Comparison of ENCODE assay signal across 24 cellular contexts in genomic region chr18:77990131-77990530, GRCh38.
A peak's percentile ranks its signal among the peaks of the same experiment; 100 is the strongest.
DNase-seq lines count a peak whose midpoint lies in the region; ATAC-seq, FAIRE-seq and TF ChIP-seq lines count a peak whose summit lies in the region.
"Had no signal": no experiment of that assay in that cellular context is flagged by ENCODE, and none has a peak within 500 bp of the region (broad histone marks: within the 10 kb centered on the region; RNA-seq: fewer than 3 reads in every experiment).

No MANE protein-coding gene starts in this region.

- no peak overlapping the region for H2AFZ ChIP-seq in K562 (ENCODE audit: low read depth, low read length)
- H2AFZ ChIP-seq in trophoblast cell (ENCODE audit: insufficient read depth, low read length, poor library complexity) = no peak overlapping the region

- H3K9me3 Mint-ChIP-seq in neural crest cell (no peaks in the 10 kb centered on the region), immature natural killer cell (no peaks in the 10 kb centered on the region)

- FAIRE-seq in K562 (lab: Jason Lieb, UNC) = peak; percentile 48
- FAIRE-seq: A204.1, GM12891, GM19239 had no signal

- H2BK120ac ChIP-seq in trophoblast cell (ENCODE audit: insufficient read depth, low read length, poor library complexity) = no peak overlapping the region

- H2BK12ac ChIP-seq in trophoblast cell (ENCODE audit: low read length) = no peak overlapping the region

- no peaks in the 10 kb centered on the region for H3K79me1 ChIP-seq in trophoblast cell (ENCODE audit: low read length)

- H3K4me1 ChIP-seq in K562 (replicated peaks in 1 of 2; ENCODE audit: control insufficient read depth in 2 of 2, insufficient read depth in 2 of 2, low read length in 2 of 2) (peaks cover 0 to 4% of the 10 kb centered on the region in 2 experiments; a peak in 2 of 5 replicates), trophoblast cell (ENCODE audit: control insufficient read depth in 1 of 2, insufficient read depth in 2 of 2, low read length in 2 of 2) (no peaks in the 10 kb centered on the region)
- H3K4me1 ChIP-seq: BE2C, BLaER1 had no signal

- H2AK5ac ChIP-seq in trophoblast cell (ENCODE audit: low read length) = no peak overlapping the region

- H3K79me2 ChIP-seq in K562 (ENCODE audit: control insufficient read depth, insufficient read depth, low read length) (peaks cover 84% of the 10 kb centered on the region), trophoblast cell (ENCODE audit: control insufficient read depth, insufficient read depth, low read length, poor library complexity) (no peaks in the 10 kb centered on the region)

- intact Hi-C loops in K562 (cut with micrococcal nuclease) = loop anchor here (10.0 kb wide), 1 partner anchor 1515 kb away; no protein-coding TSS in a partner anchor
- intact Hi-C loops in Right ventricle myocardium inferior (cut with DNase I) = no loop called here

- no peaks in the 10 kb centered on the region for H3K27me3 ChIP-seq in K562 (ENCODE audit: control insufficient read depth in 2 of 2, insufficient read depth in 2 of 2, low read length in 2 of 2)
- H3K27me3 ChIP-seq in trophoblast cell (ENCODE audit: insufficient read depth, low read length) = no peaks in the 10 kb centered on the region
- H3K27me3 ChIP-seq: BE2C, BLaER1 had no signal

- no peak for TF ChIP-seq EP300 in K562 (IDR thresholded peaks at IDR 0.05; ENCODE audit: low read length)

- no peak overlapping the region for H3K4ac ChIP-seq in trophoblast cell (ENCODE audit: low read depth, low read length)

- TF ChIP-seq CTCF in K562 (IDR thresholded peaks at IDR 0.05 in 2 of 3, conservative IDR thresholded peaks at IDR 0.05 in 1 of 3; ENCODE audit: insufficient read depth in 2 of 3, low read depth in 1 of 3, low read length in 3 of 3) = no peak
- TF ChIP-seq CTCF in neural crest cell (conservative IDR thresholded peaks at IDR 0.05) = no peak
- no peak for TF ChIP-seq CTCF in GM10248 (IDR thresholded peaks at IDR 0.05; ENCODE audit: control extremely low read depth, extremely low read depth, low read depth, missing control alignments)

- H3K4me3 ChIP-seq in K562 (peak overlapping the region; percentile 80), trophoblast cell (ENCODE audit: low read depth, low read length) (no peak overlapping the region)
- H3K4me3 ChIP-seq: BLaER1 had no signal

- no peaks in the 10 kb centered on the region; the same call in 1 of the 2 replicates for H3K9me3 ChIP-seq in K562 (replicated peaks; ENCODE audit: control insufficient read depth, insufficient read depth, low read depth, low read length)
- H3K9me3 ChIP-seq in trophoblast cell (ENCODE audit: insufficient read depth, low read depth, low read length) = peaks cover 2% of the 10 kb centered on the region
- H3K9me3 ChIP-seq: BE2C, BLaER1 had no signal

- H3K36me3 ChIP-seq in K562 (ENCODE audit: control insufficient read depth, insufficient read depth, low read length) (peaks cover 78% of the 10 kb centered on the region), trophoblast cell (ENCODE audit: control insufficient read depth in 1 of 2, insufficient read depth in 2 of 2, low read length in 2 of 2) (no peaks in the 10 kb centered on the region)
- H3K36me3 ChIP-seq: BE2C, BLaER1 had no signal

- DNase-seq in Daoy (ENCODE audit: low read depth) (peak; percentile 61), K562 (ENCODE audit: extremely low read depth in 1 of 4, low spot score in 3 of 4) (peak in 1 of 4 experiments; percentile 65), neural crest cell (ENCODE audit: low read depth, low spot score) (no peak), trophoblast cell (no peak), GM10248 (ENCODE audit: extremely low spot score) (no peak), immature natural killer cell (no peak), Right ventricle myocardium inferior (ENCODE audit: missing footprints) (no peak)
- no peak for DNase-seq in activated CD4-positive, alpha-beta T cell treated with anti-CD3 and anti-CD28 coated beads, Interleukin-2, amount 50 U/mL, for 1 hour
- DNase-seq: 8988T; ACHN; BE2C; C1 segment of cervical spinal cord; CD4-positive, alpha-beta memory T cell; CD4-positive, CD25-positive, alpha-beta regulatory T cell; CD8-positive, alpha-beta memory T cell; COR-L47; DMS79 treated with DMSO at 0.1 percent for 48 hours; EL; GDM1 had no signal

- H3K9me1 ChIP-seq in K562 (ENCODE audit: control insufficient read depth, insufficient read depth, low read length) = no peaks in the 10 kb centered on the region

- in situ Hi-C loops in K562 (cut with MboI) = no loop called here

- POLR2A ChIA-PET in K562 (lab: Yijun Ruan, JAX) (interaction anchor here (2.6 kb wide), 1 partner anchor 10 kb away, joined by 9 read pairs; no protein-coding TSS in a partner anchor), GM10248 (lab: Yijun Ruan, JAX) (no interaction called here)

- H3K36me3 Mint-ChIP-seq in neural crest cell (ENCODE audit: low read depth) (no peaks in the 10 kb centered on the region), immature natural killer cell (no peaks in the 10 kb centered on the region)
- H3K36me3 Mint-ChIP-seq: CD14-positive monocyte; CD4-positive, alpha-beta memory T cell; CD4-positive, CD25-positive, alpha-beta regulatory T cell; CD8-positive, alpha-beta memory T cell had no signal

- no peak overlapping the region for H2BK5ac ChIP-seq in trophoblast cell (ENCODE audit: low read depth, low read length, poor library complexity)

- no peak overlapping the region for H3K14ac ChIP-seq in trophoblast cell (ENCODE audit: low read length)

- no peak overlapping the region for H4K12ac ChIP-seq in trophoblast cell (ENCODE audit: low read depth, low read length)

- no peak overlapping the region for H4K8ac ChIP-seq in trophoblast cell (ENCODE audit: low read depth, low read length)

- H4K20me1 ChIP-seq in K562 (replicated peaks; ENCODE audit: control insufficient read depth, insufficient read depth, low read length) = peaks cover 26% of the 10 kb centered on the region; the same call in 1 of the 2 replicates
- H4K20me1 ChIP-seq: BLaER1 had no signal

- H4K91ac ChIP-seq in trophoblast cell (ENCODE audit: low read depth, low read length) = no peak overlapping the region

- peak overlapping the region; percentile 98 for H3K4me2 ChIP-seq in K562 (ENCODE audit: insufficient read depth, low read length)
- no peak overlapping the region for H3K4me2 ChIP-seq in trophoblast cell (ENCODE audit: low read length)
- H3K4me2 ChIP-seq: BLaER1 had no signal

- peak overlapping the region; percentile 32 for H3K27ac ChIP-seq in K562 (ENCODE audit: extremely low read depth, low read depth, low read length)
- H3K27ac ChIP-seq in trophoblast cell (ENCODE audit: low read depth, low read length) = no peak overlapping the region
- H3K27ac ChIP-seq: BLaER1 had no signal

- H3K4me1 Mint-ChIP-seq in neural crest cell (no peaks in the 10 kb centered on the region), immature natural killer cell (no peaks in the 10 kb centered on the region)
- H3K4me1 Mint-ChIP-seq: CD14-positive monocyte; CD4-positive, alpha-beta memory T cell; CD4-positive, CD25-positive, alpha-beta regulatory T cell; CD8-positive, alpha-beta memory T cell had no signal

- no peak overlapping the region for H3K4me3 Mint-ChIP-seq in neural crest cell
- no peak overlapping the region for H3K4me3 Mint-ChIP-seq in immature natural killer cell
- H3K4me3 Mint-ChIP-seq: CD14-positive monocyte; CD4-positive, alpha-beta memory T cell; CD4-positive, CD25-positive, alpha-beta regulatory T cell; CD8-positive, alpha-beta memory T cell had no signal

- ATAC-seq in K562 = peak; percentile 51
- no peak for ATAC-seq in Right ventricle myocardium inferior

- H3K18ac ChIP-seq in trophoblast cell (ENCODE audit: low read length) = no peak overlapping the region

- BruUV-seq in K562 (replicated peaks; lab: Mats Ljungman, UMichigan) = no TSS peak

- TF ChIP-seq RAD21 in K562 (CRISPR knock-in tag; conservative IDR thresholded peaks at IDR 0.05 in 1 of 2, IDR thresholded peaks at IDR 0.05 in 1 of 2) = no peak

- H3K27me3 Mint-ChIP-seq in neural crest cell (ENCODE audit: low read depth) (no peaks in the 10 kb centered on the region), immature natural killer cell (ENCODE audit: low read depth in 3 of 3) (peaks cover 0 to 3% (median 2%) of the 10 kb centered on the region in 3 donors)
- H3K27me3 Mint-ChIP-seq: CD4-positive, alpha-beta memory T cell; CD4-positive, CD25-positive, alpha-beta regulatory T cell; CD8-positive, alpha-beta memory T cell had no signal

- CTCF ChIA-PET in K562 (lab: Yijun Ruan, JAX; ENCODE audit: low intra/inter-chr PET ratio) (no interaction called here), GM10248 (lab: Yijun Ruan, JAX) (no interaction called here)

- no peak overlapping the region for H3K23ac ChIP-seq in trophoblast cell (ENCODE audit: low read length)

- TF ChIP-seq POLR2A in K562 (conservative IDR thresholded peaks at IDR 0.05) = no peak

- H3K9ac ChIP-seq in K562 (ENCODE audit: insufficient read depth in 1 of 2, low read depth in 2 of 2, low read length in 2 of 2) (peak overlapping the region; percentile 91 to 95), trophoblast cell (ENCODE audit: low read length) (peak overlapping the region; percentile 51)
- H3K9ac ChIP-seq: BLaER1 had no signal

- 2% methylated on average over 11 of the region's 12 CpGs for WGBS in K562 (ENCODE audit: insufficient coverage, low coverage, missing lambda C conversion rate)
- WGBS in trophoblast cell (ENCODE audit: extremely low coverage, insufficient coverage, insufficient read length) = no CpG with 5 or more reads among the region's 12 CpGs

- H3K27ac Mint-ChIP-seq in neural crest cell (ENCODE audit: unreplicated experiment) = peak overlapping the region; percentile 40
- no peak overlapping the region for H3K27ac Mint-ChIP-seq in immature natural killer cell
- H3K27ac Mint-ChIP-seq: CD14-positive monocyte; CD4-positive, alpha-beta memory T cell; CD4-positive, CD25-positive, alpha-beta regulatory T cell had no signal

TF ChIP-seq in K562, 482 proteins besides CTCF, POLR2A, EP300 and RAD21 (continues in another document):
- TF ChIP-seq MTA1 (IDR thresholded peaks at IDR 0.05; ENCODE audit: borderline replicate concordance) (no peak), MCM5 (IDR thresholded peaks at IDR 0.05; ENCODE audit: low read depth) (no peak), CREM (IDR thresholded peaks at IDR 0.05; ENCODE audit: low read depth) (peak; percentile 33; the same call in 1 of the 2 replicates), CREBBP (IDR thresholded peaks at IDR 0.05; ENCODE audit: low read depth, low read length) (no peak), EP400 (IDR thresholded peaks at IDR 0.05) (peak; percentile 17; the same call in 1 of the 2 replicates), RBFOX2 (IDR thresholded peaks at IDR 0.05; ENCODE audit: low read depth, low read length) (no peak)
